14 cellular contexts compared by ENCODE assay signal in the genomic region with DNA sequence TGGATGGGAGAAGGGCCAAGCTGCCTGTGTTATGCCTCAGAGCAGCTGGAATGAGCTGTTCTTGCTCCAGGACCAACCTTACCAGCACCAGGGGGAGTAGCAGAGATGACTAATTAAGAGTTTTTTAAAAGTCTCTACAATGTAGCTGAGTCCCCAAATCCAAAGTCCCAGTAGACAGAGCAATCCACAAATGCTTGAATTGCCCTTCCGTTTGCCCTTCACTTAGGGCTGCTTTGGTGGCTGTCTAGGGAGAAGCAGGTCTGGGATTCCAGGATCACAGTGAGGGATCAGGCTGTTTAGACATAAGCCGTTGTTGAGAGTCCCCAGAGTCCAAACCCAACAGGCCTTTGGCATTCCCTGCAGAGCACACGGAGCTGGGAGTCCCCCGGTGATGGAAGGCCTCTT. TPM values are rescaled to one million over a fixed set of nuclear protein-coding genes. Genes with fewer than 3 reads are reported as not detected.
DNase-seq lines count a peak whose midpoint lies in the region; ATAC-seq and TF ChIP-seq lines count a peak whose summit lies in the region.
"Had no signal": no experiment of that assay in that cellular context is flagged by ENCODE, and none has a peak within 500 bp of the region (broad histone marks: within the 10 kb centered on the region; RNA-seq: fewer than 3 reads in every experiment).

No MANE protein-coding gene starts in this region.

- ATAC-seq in omental fat pad (ENCODE audit: low FRiP score) (peak; percentile 58), HG03025 (IDR thresholded peaks at IDR 0.05; ENCODE audit: low FRiP score, unreplicated experiment) (no peak)
- ATAC-seq in activated naive CD4-positive, alpha-beta T cell treated with anti-CD3 and anti-CD28 coated beads, Interleukin-2, amount 50 U/mL, for 72 hours = no peak
- ATAC-seq: mucosa of descending colon had no signal

- H3K27ac Mint-ChIP-seq in activated naive CD4-positive, alpha-beta T cell treated with anti-CD3 and anti-CD28 coated beads, Interleukin-2, amount 50 U/mL, for 72 hours = no peak overlapping the region

- in situ Hi-C loops in SK-MEL-5 (cut with HindIII; ENCODE audit: low pct_unique_long_range_greater_than_20kb, low sequenced_read_pairs) = no loop called here

- H3K36me3 Mint-ChIP-seq in activated naive CD4-positive, alpha-beta T cell treated with anti-CD3 and anti-CD28 coated beads, Interleukin-2, amount 50 U/mL, for 72 hours = no peaks in the 10 kb centered on the region

- DNase-seq in ELR (ENCODE audit: low read depth) (peak; percentile 75), SK-MEL-5 (ENCODE audit: low read depth, low spot score) (peak; percentile 14), epithelial cell of proximal tubule (ENCODE audit: low read depth) (no peak), omental fat pad (ENCODE audit: low spot score) (no peak), RPMI8226 (no peak), NCI-H82 treated with DMSO at 0.1 percent for 48 hours (lab: John Stamatoyannopoulos, UW; ENCODE audit: unreplicated experiment) (no peak)
- DNase-seq in activated naive CD4-positive, alpha-beta T cell treated with anti-CD3 and anti-CD28 coated beads, Interleukin-2, amount 50 U/mL, for 72 hours (ENCODE audit: low spot score in 2 of 2) = no peak
- DNase-seq: activated CD8-positive, alpha-beta memory T cell treated with anti-CD3 and anti-CD28 coated beads, Interleukin-2, amount 50 U/mL, for 48 hours; glutamatergic neuron; mucosa of descending colon; NCI-H1105 treated with DMSO at 0.1 percent for 48 hours; T-helper 9 cell had no signal

- H3K9me3 Mint-ChIP-seq in activated naive CD4-positive, alpha-beta T cell treated with anti-CD3 and anti-CD28 coated beads, Interleukin-2, amount 50 U/mL, for 72 hours = no peaks in the 10 kb centered on the region

- no peak overlapping the region for H3K4me3 ChIP-seq in epithelial cell of proximal tubule (ENCODE audit: low read depth, low read length)
- H3K4me3 ChIP-seq: ascending aorta, mucosa of descending colon had no signal

- TF ChIP-seq CTCF in epithelial cell of proximal tubule (conservative IDR thresholded peaks at IDR 0.05; ENCODE audit: low read depth, low read length) = peak; percentile 53
- TF ChIP-seq CTCF in omental fat pad (IDR thresholded peaks at IDR 0.05) = no peak

RNA-seq across cellular contexts. Expression of gene RHOB, which starts 59.4 kb away (rescaled TPM):
- 74.0 and 79.5 TPM in 2 replicates for total RNA-seq in SK-MEL-5 (2014; rRNA removed; shearing (Covaris generic))
- 100 and 110 TPM in 2 replicates for polyA plus RNA-seq in SK-MEL-5 (2015; cell fraction: cytosol; rRNA removed)
- 62.4 and 93.0 TPM in 2 replicates for polyA plus RNA-seq in SK-MEL-5 (2015; cell fraction: nucleus; rRNA removed)
- total RNA-seq in epithelial cell of proximal tubule = 160 and 161 TPM in 2 replicates
- 1,000 to 10,000 TPM in 3 of 4 donors, 100 to 1,000 TPM in 1; 917 to 1,730 (median 1,246) TPM for total RNA-seq in omental fat pad
- 1 to 10 TPM; 5.9 to 7.1 TPM for total RNA-seq in activated naive CD4-positive, alpha-beta T cell treated with anti-CD3 and anti-CD28 coated beads, Interleukin-2, amount 50 U/mL, for 72 hours

Comparison
In these comparisons a context has a peak if more than half of its experiments do, and no peak if none do; other contexts are left out.
1. DNase-seq: peak in ELR (single experiment) and SK-MEL-5 (single experiment); none in epithelial cell of proximal tubule (single experiment), omental fat pad (single experiment), activated naive CD4-positive, alpha-beta T cell treated with anti-CD3 and anti-CD28 coated beads, Interleukin-2, amount 50 U/mL, for 72 hours (0 of 2), RPMI8226 (single experiment) and NCI-H82 treated with DMSO at 0.1 percent for 48 hours (single experiment).